1 cellular context compared by ENCODE assay signal in genomic region chr4:94480362-94480951, GRCh38.
TF ChIP-seq lines count a peak whose summit lies in the region.

No MANE protein-coding gene starts in this region.

TF ChIP-seq in IMR-90, 13 proteins besides CTCF, POLR2A, EP300 and RAD21:
- no peak for TF ChIP-seq RCOR1 (IDR thresholded peaks at IDR 0.05; ENCODE audit: insufficient replicate concordance, low read length)
- no peak for TF ChIP-seq FOS (IDR thresholded peaks at IDR 0.05; ENCODE audit: low read depth, low read length)
- no peak for TF ChIP-seq MXI1 (IDR thresholded peaks at IDR 0.05; ENCODE audit: borderline replicate concordance, low read depth, low read length)
- no peak for TF ChIP-seq USF2 (IDR thresholded peaks at IDR 0.05; ENCODE audit: low read depth, low read length)
- TF ChIP-seq NFE2L2 (IDR thresholded peaks at IDR 0.05; ENCODE audit: low read depth, low read length): no peak
- TF ChIP-seq CHD1 (IDR thresholded peaks at IDR 0.05; ENCODE audit: low read depth, low read length): no peak
- no peak for TF ChIP-seq RFX5 (IDR thresholded peaks at IDR 0.05; ENCODE audit: low read depth, low read length)
- no peak for TF ChIP-seq CEBPB (IDR thresholded peaks at IDR 0.05; ENCODE audit: low read depth, low read length)
- TF ChIP-seq BHLHE40 (IDR thresholded peaks at IDR 0.05; ENCODE audit: low read depth, low read length): no peak
- no peak for TF ChIP-seq MAFK (IDR thresholded peaks at IDR 0.05; ENCODE audit: low read depth, low read length)
- TF ChIP-seq SMC3 (IDR thresholded peaks at IDR 0.05; ENCODE audit: low read depth, low read length): no peak
